In genomic region chr13:108349269-108349668, GRCh38 we compare ENCODE assay signal across 8 cellular contexts.
"Had no signal": no experiment of that assay in that cellular context is flagged by ENCODE, and none has a peak within 500 bp of the region (broad histone marks: within the 10 kb centered on the region; RNA-seq: fewer than 3 reads in every experiment).

No MANE protein-coding gene starts in this region.

- DNase-seq: GDM1, GF-D8 had no signal

- FAIRE-seq: G401.6, GM12878, GM12891, GM12892, GM18507, GM19239 had no signal

- ATAC-seq: GM12878 had no signal

- H3K4me3 ChIP-seq: GM12878 had no signal
